Comparison of ENCODE assay signal across 1 cellular context in the genomic region with DNA sequence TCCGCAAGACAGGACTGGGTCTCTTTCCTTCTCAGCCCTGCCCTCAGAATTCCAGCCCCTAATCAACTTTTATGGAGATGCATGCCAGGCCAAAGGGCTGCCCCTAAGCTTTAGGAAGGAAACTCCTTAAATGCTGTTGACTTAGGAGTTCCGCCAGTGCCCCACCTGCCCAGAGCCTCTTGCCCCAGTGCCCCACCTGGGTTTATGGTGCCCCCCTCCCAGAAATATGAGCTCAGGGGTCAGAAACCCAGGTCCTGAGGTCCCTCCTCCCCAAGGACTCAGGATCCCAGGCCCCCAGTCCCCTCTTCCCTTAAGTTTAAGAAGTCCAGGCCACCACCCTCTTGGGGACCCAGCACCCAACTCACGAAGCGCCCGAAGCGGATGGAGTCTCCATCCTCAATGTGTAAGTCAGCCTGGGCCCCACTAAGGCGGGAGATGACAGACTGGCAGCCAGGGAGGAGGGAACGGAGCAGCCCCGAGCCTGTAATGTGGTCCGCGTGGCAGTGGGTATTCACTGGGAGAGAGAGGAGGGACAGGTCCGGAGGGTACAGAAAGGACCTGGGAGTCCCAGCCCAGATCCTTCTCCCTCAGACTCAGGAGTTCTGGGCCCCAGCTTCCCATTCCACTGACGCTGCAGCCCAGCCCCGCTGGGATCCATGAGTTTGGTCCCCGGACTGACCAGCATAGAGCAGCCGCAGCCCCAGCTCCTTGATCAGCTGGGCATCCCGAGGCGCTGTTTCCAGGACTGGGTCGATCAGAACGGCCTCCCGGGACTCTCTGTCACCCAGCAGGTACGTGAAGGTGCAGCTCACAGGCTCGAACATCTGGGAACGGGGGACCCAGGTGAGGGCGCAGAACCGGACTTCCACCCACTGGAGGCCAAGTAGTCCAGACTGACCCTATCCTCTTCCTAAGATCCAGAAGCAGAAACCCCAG.
TF ChIP-seq lines count a peak whose summit lies in the region.

No MANE protein-coding gene starts in this region.

TF ChIP-seq in A549, 52 proteins besides CTCF, POLR2A, EP300 and RAD21:
- TF ChIP-seq, protein P1, sequence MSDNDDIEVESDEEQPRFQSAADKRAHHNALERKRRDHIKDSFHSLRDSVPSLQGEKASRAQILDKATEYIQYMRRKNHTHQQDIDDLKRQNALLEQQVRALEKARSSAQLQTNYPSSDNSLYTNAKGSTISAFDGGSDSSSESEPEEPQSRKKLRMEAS (IDR thresholded peaks at IDR 0.05) = no peak; the same call in 1 of the 2 replicates
- TF ChIP-seq MYC (IDR thresholded peaks at IDR 0.05; ENCODE audit: borderline replicate concordance, low read length) (no peak), ZSCAN20 (CRISPR knock-in tag; IDR thresholded peaks at IDR 0.05) (no peak), BHLHE40 (IDR thresholded peaks at IDR 0.05; ENCODE audit: low read depth, low read length) (no peak), HOXB5 (CRISPR knock-in tag; IDR thresholded peaks at IDR 0.05) (no peak), TP53 (CRISPR knock-in tag; IDR thresholded peaks at IDR 0.05) (no peak), SREBF2 (IDR thresholded peaks at IDR 0.05) (no peak), HOXB13 (CRISPR knock-in tag; IDR thresholded peaks at IDR 0.05; ENCODE audit: low read depth) (no peak), MAFK (IDR thresholded peaks at IDR 0.05; ENCODE audit: partially characterized antibody) (no peak), CBX2 (IDR thresholded peaks at IDR 0.05; ENCODE audit: borderline replicate concordance, low read depth) (no peak), HDAC2 (IDR thresholded peaks at IDR 0.05) (no peak), ZC3H11A (IDR thresholded peaks at IDR 0.05) (no peak), SMC3 (IDR thresholded peaks at IDR 0.05) (no peak), CHD4 (IDR thresholded peaks at IDR 0.05; ENCODE audit: borderline replicate concordance) (no peak), GATA3 (IDR thresholded peaks at IDR 0.05; ENCODE audit: borderline replicate concordance) (no peak)
- TF ChIP-seq, protein P2, sequence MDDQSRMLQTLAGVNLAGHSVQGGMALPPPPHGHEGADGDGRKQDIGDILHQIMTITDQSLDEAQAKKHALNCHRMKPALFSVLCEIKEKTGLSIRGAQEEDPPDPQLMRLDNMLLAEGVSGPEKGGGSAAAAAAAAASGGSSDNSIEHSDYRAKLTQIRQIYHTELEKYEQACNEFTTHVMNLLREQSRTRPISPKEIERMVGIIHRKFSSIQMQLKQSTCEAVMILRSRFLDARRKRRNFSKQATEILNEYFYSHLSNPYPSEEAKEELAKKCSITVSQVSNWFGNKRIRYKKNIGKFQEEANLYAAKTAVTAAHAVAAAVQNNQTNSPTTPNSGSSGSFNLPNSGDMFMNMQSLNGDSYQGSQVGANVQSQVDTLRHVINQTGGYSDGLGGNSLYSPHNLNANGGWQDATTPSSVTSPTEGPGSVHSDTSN (IDR thresholded peaks at IDR 0.05) = no peak
- TF ChIP-seq, protein P3, sequence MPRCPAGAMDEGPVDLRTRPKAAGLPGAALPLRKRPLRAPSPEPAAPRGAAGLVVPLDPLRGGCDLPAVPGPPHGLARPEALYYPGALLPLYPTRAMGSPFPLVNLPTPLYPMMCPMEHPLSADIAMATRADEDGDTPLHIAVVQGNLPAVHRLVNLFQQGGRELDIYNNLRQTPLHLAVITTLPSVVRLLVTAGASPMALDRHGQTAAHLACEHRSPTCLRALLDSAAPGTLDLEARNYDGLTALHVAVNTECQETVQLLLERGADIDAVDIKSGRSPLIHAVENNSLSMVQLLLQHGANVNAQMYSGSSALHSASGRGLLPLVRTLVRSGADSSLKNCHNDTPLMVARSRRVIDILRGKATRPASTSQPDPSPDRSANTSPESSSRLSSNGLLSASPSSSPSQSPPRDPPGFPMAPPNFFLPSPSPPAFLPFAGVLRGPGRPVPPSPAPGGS (IDR thresholded peaks at IDR 0.05) = no peak
- TF ChIP-seq, protein P4, sequence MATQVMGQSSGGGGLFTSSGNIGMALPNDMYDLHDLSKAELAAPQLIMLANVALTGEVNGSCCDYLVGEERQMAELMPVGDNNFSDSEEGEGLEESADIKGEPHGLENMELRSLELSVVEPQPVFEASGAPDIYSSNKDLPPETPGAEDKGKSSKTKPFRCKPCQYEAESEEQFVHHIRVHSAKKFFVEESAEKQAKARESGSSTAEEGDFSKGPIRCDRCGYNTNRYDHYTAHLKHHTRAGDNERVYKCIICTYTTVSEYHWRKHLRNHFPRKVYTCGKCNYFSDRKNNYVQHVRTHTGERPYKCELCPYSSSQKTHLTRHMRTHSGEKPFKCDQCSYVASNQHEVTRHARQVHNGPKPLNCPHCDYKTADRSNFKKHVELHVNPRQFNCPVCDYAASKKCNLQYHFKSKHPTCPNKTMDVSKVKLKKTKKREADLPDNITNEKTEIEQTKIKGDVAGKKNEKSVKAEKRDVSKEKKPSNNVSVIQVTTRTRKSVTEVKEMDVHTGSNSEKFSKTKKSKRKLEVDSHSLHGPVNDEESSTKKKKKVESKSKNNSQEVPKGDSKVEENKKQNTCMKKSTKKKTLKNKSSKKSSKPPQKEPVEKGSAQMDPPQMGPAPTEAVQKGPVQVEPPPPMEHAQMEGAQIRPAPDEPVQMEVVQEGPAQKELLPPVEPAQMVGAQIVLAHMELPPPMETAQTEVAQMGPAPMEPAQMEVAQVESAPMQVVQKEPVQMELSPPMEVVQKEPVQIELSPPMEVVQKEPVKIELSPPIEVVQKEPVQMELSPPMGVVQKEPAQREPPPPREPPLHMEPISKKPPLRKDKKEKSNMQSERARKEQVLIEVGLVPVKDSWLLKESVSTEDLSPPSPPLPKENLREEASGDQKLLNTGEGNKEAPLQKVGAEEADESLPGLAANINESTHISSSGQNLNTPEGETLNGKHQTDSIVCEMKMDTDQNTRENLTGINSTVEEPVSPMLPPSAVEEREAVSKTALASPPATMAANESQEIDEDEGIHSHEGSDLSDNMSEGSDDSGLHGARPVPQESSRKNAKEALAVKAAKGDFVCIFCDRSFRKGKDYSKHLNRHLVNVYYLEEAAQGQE (IDR thresholded peaks at IDR 0.05) = no peak
TF ChIP-seq in A549: peak in this region for 0.
